1 cellular context compared by ENCODE assay signal in genomic region chr6:136230219-136230980, GRCh38.
TF ChIP-seq lines count a peak whose summit lies in the region.

No MANE protein-coding gene starts in this region.

TF ChIP-seq in IMR-90, 13 proteins besides CTCF, POLR2A, EP300 and RAD21 (continued from another document):
- TF ChIP-seq, protein P1, sequence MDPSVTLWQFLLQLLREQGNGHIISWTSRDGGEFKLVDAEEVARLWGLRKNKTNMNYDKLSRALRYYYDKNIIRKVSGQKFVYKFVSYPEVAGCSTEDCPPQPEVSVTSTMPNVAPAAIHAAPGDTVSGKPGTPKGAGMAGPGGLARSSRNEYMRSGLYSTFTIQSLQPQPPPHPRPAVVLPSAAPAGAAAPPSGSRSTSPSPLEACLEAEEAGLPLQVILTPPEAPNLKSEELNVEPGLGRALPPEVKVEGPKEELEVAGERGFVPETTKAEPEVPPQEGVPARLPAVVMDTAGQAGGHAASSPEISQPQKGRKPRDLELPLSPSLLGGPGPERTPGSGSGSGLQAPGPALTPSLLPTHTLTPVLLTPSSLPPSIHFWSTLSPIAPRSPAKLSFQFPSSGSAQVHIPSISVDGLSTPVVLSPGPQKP (IDR thresholded peaks at IDR 0.05; ENCODE audit: borderline replicate concordance, low read depth, low read length): no peak
- no peak for TF ChIP-seq FOS (IDR thresholded peaks at IDR 0.05; ENCODE audit: low read depth, low read length)
